Comparison of ENCODE assay signal across 19 cellular contexts in genomic region chr5:32951003-32951402, GRCh38.
DNase-seq lines count a peak whose midpoint lies in the region; ATAC-seq and TF ChIP-seq lines count a peak whose summit lies in the region.
"Had no signal": no experiment of that assay in that cellular context is flagged by ENCODE, and none has a peak within 500 bp of the region (broad histone marks: within the 10 kb centered on the region; RNA-seq: fewer than 3 reads in every experiment).

No MANE protein-coding gene starts in this region.

- no peaks in the 10 kb centered on the region for H3K36me3 Mint-ChIP-seq in chondrocyte (ENCODE audit: low read depth)
- H3K36me3 Mint-ChIP-seq: CD4-positive, CD25-positive, alpha-beta regulatory T cell; CD8-positive, alpha-beta T cell had no signal

- no peak overlapping the region for H3K4me3 Mint-ChIP-seq in chondrocyte (ENCODE audit: unreplicated experiment)
- H3K4me3 Mint-ChIP-seq: B cell; CD4-positive, CD25-positive, alpha-beta regulatory T cell; CD8-positive, alpha-beta T cell; H9 had no signal

- peak overlapping the region; percentile 0 for H2BK15ac ChIP-seq in mesendoderm (replicated peaks; ENCODE audit: low read depth)

- H3K9me3 Mint-ChIP-seq in chondrocyte (ENCODE audit: low read depth) = no peaks in the 10 kb centered on the region
- H3K9me3 Mint-ChIP-seq: CD8-positive, alpha-beta T cell had no signal

- peaks cover 15% of the 10 kb centered on the region for H3K4me1 Mint-ChIP-seq in chondrocyte (ENCODE audit: low read depth)
- H3K4me1 Mint-ChIP-seq: B cell; CD4-positive, CD25-positive, alpha-beta regulatory T cell had no signal

- no peak for TF ChIP-seq CTCF in chondrocyte (IDR thresholded peaks at IDR 0.05)
- no peak for TF ChIP-seq CTCF in heart right ventricle (IDR thresholded peaks at IDR 0.05)

- H3K79me1 ChIP-seq in mesendoderm (ENCODE audit: low read length) = no peaks in the 10 kb centered on the region

- peak overlapping the region; percentile 13 for H2AK5ac ChIP-seq in mesendoderm (ENCODE audit: low read length)

- DNase-seq in Right ventricle myocardium inferior (ENCODE audit: missing footprints) (no peak), cardiac septum (ENCODE audit: low spot score) (no peak), chondrocyte (ENCODE audit: low spot score) (no peak), heart right ventricle (peak; percentile 17 to 23), mesendoderm (no peak), NCI-H187 treated with DMSO at 0.1 percent for 48 hours (lab: John Stamatoyannopoulos, UW) (no peak)
- DNase-seq in stimulated activated CD4-positive, alpha-beta T cell treated with anti-CD3 and anti-CD28 coated beads, Interleukin-4, amount 100 ng/mL, for 1 hour = no peak
- DNase-seq: Caco-2; CD4-positive, CD25-positive, alpha-beta regulatory T cell; CD8-positive, alpha-beta T cell; DMS153; DND-41; GM23248; H9 had no signal

- no peak overlapping the region for H3K9ac ChIP-seq in mesendoderm (ENCODE audit: low read length)
- H3K9ac ChIP-seq: BLaER1, GM23248 had no signal

- H3K27me3 ChIP-seq in heart right ventricle (no peaks in the 10 kb centered on the region), mesendoderm (ENCODE audit: insufficient read depth, low read length, poor library complexity) (no peaks in the 10 kb centered on the region)
- H3K27me3 ChIP-seq: BLaER1 had no signal

- no peak overlapping the region for H3K4ac ChIP-seq in mesendoderm (ENCODE audit: low read depth, low read length)

- H3K23ac ChIP-seq in mesendoderm (ENCODE audit: low read length) = no peak overlapping the region

- H3K4me3 ChIP-seq in heart right ventricle = no peak overlapping the region
- no peak overlapping the region for H3K4me3 ChIP-seq in mesendoderm (ENCODE audit: low read length)
- H3K4me3 ChIP-seq: BLaER1, GM23248 had no signal

- no peak overlapping the region for H3K4me2 ChIP-seq in mesendoderm (ENCODE audit: low read length)
- H3K4me2 ChIP-seq: BLaER1 had no signal

- peak overlapping the region; percentile 57 for H3K27ac Mint-ChIP-seq in chondrocyte (ENCODE audit: unreplicated experiment)
- H3K27ac Mint-ChIP-seq: B cell; CD4-positive, CD25-positive, alpha-beta regulatory T cell; CD8-positive, alpha-beta T cell had no signal

- H3K18ac ChIP-seq in mesendoderm (ENCODE audit: low read length) = peak overlapping the region; percentile 56

- H3K36me3 ChIP-seq in heart right ventricle = no peaks in the 10 kb centered on the region
- H3K36me3 ChIP-seq in mesendoderm (ENCODE audit: control insufficient read depth, insufficient read depth, low read length) = no peaks in the 10 kb centered on the region
- H3K36me3 ChIP-seq: BLaER1 had no signal

- H2BK5ac ChIP-seq in mesendoderm (ENCODE audit: low read length) = peak overlapping the region; percentile 60

- no peaks in the 10 kb centered on the region for H3K79me2 ChIP-seq in mesendoderm (ENCODE audit: control insufficient read depth, insufficient read depth, low read length)

- H3K27ac ChIP-seq in heart right ventricle (no peak overlapping the region), mesendoderm (ENCODE audit: low read depth, low read length) (peak overlapping the region; percentile 15)
- H3K27ac ChIP-seq: 22Rv1, BLaER1, C4-2B, GM23248 had no signal

- ATAC-seq in Right ventricle myocardium inferior (peak; percentile 59), heart right ventricle (peak in 7 of 8 donors; percentile 38 to 82 (median 49))
- ATAC-seq: CD8-positive, alpha-beta T cell; HCT116 had no signal

- H4K5ac ChIP-seq in mesendoderm (ENCODE audit: low read length) = no peak overlapping the region

- H3K27me3 Mint-ChIP-seq in chondrocyte (ENCODE audit: low read depth) = no peaks in the 10 kb centered on the region
- H3K27me3 Mint-ChIP-seq: B cell; CD4-positive, CD25-positive, alpha-beta regulatory T cell had no signal

- no peak overlapping the region for H4K8ac ChIP-seq in mesendoderm (ENCODE audit: low read depth, low read length)

- H3K4me1 ChIP-seq in heart right ventricle (peaks cover 0 to 12% (median 0%) of the 10 kb centered on the region in 9 donors), mesendoderm (ENCODE audit: control insufficient read depth, low read depth, low read length) (no peaks in the 10 kb centered on the region)
- H3K4me1 ChIP-seq: BLaER1, Caco-2 had no signal

- no peaks in the 10 kb centered on the region for H3K9me3 ChIP-seq in heart right ventricle
- H3K9me3 ChIP-seq: BLaER1, Caco-2 had no signal

- H3K56ac ChIP-seq in mesendoderm (ENCODE audit: low read length) = no peak overlapping the region

- intact Hi-C loops in Right ventricle myocardium inferior (cut with DNase I) (no loop called here), cardiac septum (cut with DNase I) (no loop called here), heart right ventricle (cut with DNase I) (no loop called here)

- no peak overlapping the region for H2BK120ac ChIP-seq in mesendoderm (ENCODE audit: low read depth, low read length)

Comparison
In these comparisons a context has a peak if more than half of its experiments do, and no peak if none do; other contexts are left out.
1. DNase-seq: peak in heart right ventricle (2 of 2); none in Right ventricle myocardium inferior (single experiment), cardiac septum (single experiment), chondrocyte (single experiment), mesendoderm (single experiment), NCI-H187 treated with DMSO at 0.1 percent for 48 hours (single experiment) and stimulated activated CD4-positive, alpha-beta T cell treated with anti-CD3 and anti-CD28 coated beads, Interleukin-4, amount 100 ng/mL, for 1 hour (single experiment).